Comparison of ENCODE assay signal across 24 cellular contexts in the genomic region with DNA sequence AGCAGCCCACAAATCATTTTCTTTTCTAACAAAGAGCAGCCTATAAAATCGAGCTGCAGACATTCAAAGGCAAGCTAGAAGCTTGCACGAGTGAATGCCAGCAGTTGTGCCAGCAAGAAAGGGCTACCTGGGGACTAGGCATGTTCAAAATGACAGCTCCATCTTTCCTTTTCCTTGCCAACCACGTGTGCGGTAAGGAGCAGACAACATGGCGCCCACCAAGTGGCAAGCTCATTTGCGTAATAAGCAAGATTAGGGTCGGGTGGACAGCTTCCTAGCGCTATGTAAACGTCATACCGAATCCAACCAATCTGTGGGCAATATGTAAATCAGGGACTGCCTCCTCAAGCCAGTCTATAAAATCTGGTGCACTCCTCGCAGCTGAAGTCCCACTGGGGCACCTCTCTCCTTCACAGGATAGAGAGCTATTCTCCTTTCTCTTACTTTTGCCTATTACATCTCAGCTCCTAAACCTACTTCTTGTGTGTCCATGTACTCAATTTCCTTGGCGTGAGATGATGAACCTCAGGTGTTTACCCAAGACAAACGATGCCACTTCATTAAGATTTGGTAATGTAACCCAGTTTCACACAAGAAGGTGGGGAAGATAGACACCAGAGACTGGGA. TPM values are rescaled to one million over a fixed set of nuclear protein-coding genes. Genes with fewer than 3 reads are reported as not detected.
"Had no signal": no experiment of that assay in that cellular context is flagged by ENCODE, and none has a peak within 500 bp of the region (broad histone marks: within the 10 kb centered on the region; RNA-seq: fewer than 3 reads in every experiment).

No MANE protein-coding gene starts in this region.

- H3K4me2 ChIP-seq: SK-N-SH had no signal

- H3K9ac ChIP-seq: SK-N-SH had no signal

- H3K27me3 ChIP-seq: adrenal gland, SJCRH30 had no signal

- DNase-seq: activated CD4-positive, alpha-beta T cell treated with anti-CD3 and anti-CD28 coated beads for 48 hours; activated CD4-positive, alpha-beta T cell treated with anti-CD3 and anti-CD28 coated beads, Interleukin-2, amount 50 U/mL, for 4 hours; activated CD4-positive, CD25-positive, alpha-beta regulatory T cell treated with anti-CD3 and anti-CD28 coated beads, Interleukin-2, amount 50 U/mL, for 72 hours; activated CD8-positive, alpha-beta memory T cell treated with anti-CD3 and anti-CD28 coated beads, Interleukin-2, amount 50 U/mL, for 48 hours; activated CD8-positive, alpha-beta T cell treated with anti-CD3 and anti-CD28 coated beads, Interleukin-2, amount 10 ng/mL, durations not matched to agents 7 days and 5 days; activated naive CD4-positive, alpha-beta T cell treated with anti-CD3 and anti-CD28 coated beads, Interleukin-2, amount 50 U/mL, for 16 hours; activated naive CD8-positive, alpha-beta T cell treated with anti-CD3 and anti-CD28 coated beads, Interleukin-2, amount 10 ng/mL, durations not matched to agents 7 days and 5 days; activated T-cell treated with anti-CD3 and anti-CD28 coated beads, Interleukin-2, amount 50 U/mL, for 1 hour; anterior cingulate cortex; cerebellar nuclear complex; Kasumi-1; KBM-7; NCI-H1694; NCI-H2029; NCI-H2107; NCI-H446 treated with DMSO at 0.1 percent for 48 hours; NCI-H524 treated with DMSO at 0.1 percent for 48 hours; NCI-H82; Right ventricle myocardium superior; SJCRH30; SK-N-SH had no signal

- ATAC-seq: activated CD8-positive, alpha-beta T cell treated with anti-CD3 and anti-CD28 coated beads, Interleukin-2, amount 10 ng/mL, durations not matched to agents 7 days and 5 days; WTC11 had no signal

- H3K9me3 ChIP-seq: adrenal gland, SJCRH30, SK-N-SH had no signal

- H3K36me3 ChIP-seq: adrenal gland, SJCRH30 had no signal

- H3K4me3 ChIP-seq: adrenal gland, SJCRH30 had no signal

- H3K9me2 ChIP-seq: SK-N-SH had no signal

- H3K27ac ChIP-seq: RWPE1, SJCRH30 had no signal

RNA-seq across cellular contexts. Expression of a gene that starts 22.5 kb away (rescaled TPM):
- total RNA-seq: activated CD8-positive, alpha-beta T cell treated with anti-CD3 and anti-CD28 coated beads, Interleukin-2, amount 10 ng/mL, durations not matched to agents 7 days and 5 days had no signal
